In genomic region chr11:84719935-84720577, GRCh38 we compare ENCODE assay signal across 8 cellular contexts.
DNase-seq lines count a peak whose midpoint lies in the region; ATAC-seq and TF ChIP-seq lines count a peak whose summit lies in the region.

No MANE protein-coding gene starts in this region.

- no peaks in the 10 kb centered on the region for H3K9me3 ChIP-seq in iPS-15b (ENCODE audit: control insufficient read depth, insufficient read depth, low read length)

- no peaks in the 10 kb centered on the region for H3K4me1 Mint-ChIP-seq in activated CD8-positive, alpha-beta memory T cell treated with anti-CD3 and anti-CD28 coated beads, Interleukin-2, amount 10 ng/mL, durations not matched to agents 7 days and 5 days

- peaks cover 2% of the 10 kb centered on the region for H3K9me3 Mint-ChIP-seq in activated CD8-positive, alpha-beta memory T cell treated with anti-CD3 and anti-CD28 coated beads, Interleukin-2, amount 10 ng/mL, durations not matched to agents 7 days and 5 days (ENCODE audit: low read depth)

- ATAC-seq in activated CD8-positive, alpha-beta memory T cell treated with anti-CD3 and anti-CD28 coated beads, Interleukin-2, amount 10 ng/mL, durations not matched to agents 7 days and 5 days: no peak
- ATAC-seq in GM18858 (IDR thresholded peaks at IDR 0.05; ENCODE audit: unreplicated experiment): no peak
- no peak for ATAC-seq in GM21723 (IDR thresholded peaks at IDR 0.05; ENCODE audit: unreplicated experiment)

- H3K27ac Mint-ChIP-seq in activated CD8-positive, alpha-beta memory T cell treated with anti-CD3 and anti-CD28 coated beads, Interleukin-2, amount 10 ng/mL, durations not matched to agents 7 days and 5 days: no peak overlapping the region

- H3K27me3 Mint-ChIP-seq in activated CD8-positive, alpha-beta memory T cell treated with anti-CD3 and anti-CD28 coated beads, Interleukin-2, amount 10 ng/mL, durations not matched to agents 7 days and 5 days: peaks cover 15% of the 10 kb centered on the region

- no peak for DNase-seq in activated CD8-positive, alpha-beta memory T cell treated with anti-CD3 and anti-CD28 coated beads, Interleukin-2, amount 10 ng/mL, durations not matched to agents 7 days and 5 days
- DNase-seq in skeletal muscle cell (ENCODE audit: low read depth) (no peak), NCI-H1694 (lab: John Stamatoyannopoulos, UW) (no peak), GM10248 (ENCODE audit: extremely low spot score) (no peak)

- H2AFZ ChIP-seq in KMS-11 (ENCODE audit: low read depth): peak overlapping the region; percentile 83

- peak overlapping the region; percentile 79 for H3K4me2 ChIP-seq in KMS-11

- no peaks in the 10 kb centered on the region for H3K79me2 ChIP-seq in KMS-11 (ENCODE audit: insufficient read depth, low read depth)

- H3K36me3 ChIP-seq in KMS-11 (ENCODE audit: insufficient read depth) (no peaks in the 10 kb centered on the region), iPS-15b (ENCODE audit: control insufficient read depth, insufficient read depth, low read length) (no peaks in the 10 kb centered on the region)

- TF ChIP-seq CTCF in KMS-11 (conservative IDR thresholded peaks at IDR 0.05; ENCODE audit: low read depth, low read length) (no peak), GM10248 (IDR thresholded peaks at IDR 0.05; ENCODE audit: control extremely low read depth, extremely low read depth, low read depth, missing control alignments) (no peak)

- H3K4me3 ChIP-seq in KMS-11 (IDR thresholded peaks at IDR 0.05; ENCODE audit: insufficient read depth, low read depth, low read length) (no peak overlapping the region), iPS-15b (ENCODE audit: low read depth, low read length) (peak overlapping the region; percentile 79), skeletal muscle cell (ENCODE audit: low read depth, low read length) (peak overlapping the region; percentile 39)

- no peaks in the 10 kb centered on the region; the same call in 1 of the 2 replicates for H4K20me1 ChIP-seq in KMS-11 (ENCODE audit: insufficient read depth)

- H3K27ac ChIP-seq in KMS-11: peak overlapping the region; percentile 98

- no peaks in the 10 kb centered on the region for H3K27me3 ChIP-seq in KMS-11 (ENCODE audit: insufficient read depth, low read depth)
- H3K27me3 ChIP-seq in iPS-15b (ENCODE audit: control insufficient read depth, insufficient read depth, low read length): peaks cover 31% of the 10 kb centered on the region

- CTCF ChIA-PET in activated CD8-positive, alpha-beta memory T cell treated with anti-CD3 and anti-CD28 coated beads, Interleukin-2, amount 10 ng/mL, durations not matched to agents 7 days and 5 days (lab: Charles Lee): no interaction called here
- CTCF ChIA-PET in GM10248 (lab: Yijun Ruan, JAX): no interaction called here

- H3K9ac ChIP-seq in KMS-11 (peak overlapping the region; percentile 93), iPS-15b (ENCODE audit: low read depth, low read length) (no peak overlapping the region)

- H3K4me3 Mint-ChIP-seq in activated CD8-positive, alpha-beta memory T cell treated with anti-CD3 and anti-CD28 coated beads, Interleukin-2, amount 10 ng/mL, durations not matched to agents 7 days and 5 days: peak overlapping the region; percentile 18

- POLR2A ChIA-PET in GM10248 (lab: Yijun Ruan, JAX): no interaction called here

- H3K36me3 Mint-ChIP-seq in activated CD8-positive, alpha-beta memory T cell treated with anti-CD3 and anti-CD28 coated beads, Interleukin-2, amount 10 ng/mL, durations not matched to agents 7 days and 5 days: no peaks in the 10 kb centered on the region

- H3K4me1 ChIP-seq in KMS-11 (ENCODE audit: low read depth, poor library complexity, severe bottlenecking) (peaks cover 50% of the 10 kb centered on the region), iPS-15b (ENCODE audit: control insufficient read depth, insufficient read depth, low read length) (peaks cover 4% of the 10 kb centered on the region)
